In the genomic region with DNA sequence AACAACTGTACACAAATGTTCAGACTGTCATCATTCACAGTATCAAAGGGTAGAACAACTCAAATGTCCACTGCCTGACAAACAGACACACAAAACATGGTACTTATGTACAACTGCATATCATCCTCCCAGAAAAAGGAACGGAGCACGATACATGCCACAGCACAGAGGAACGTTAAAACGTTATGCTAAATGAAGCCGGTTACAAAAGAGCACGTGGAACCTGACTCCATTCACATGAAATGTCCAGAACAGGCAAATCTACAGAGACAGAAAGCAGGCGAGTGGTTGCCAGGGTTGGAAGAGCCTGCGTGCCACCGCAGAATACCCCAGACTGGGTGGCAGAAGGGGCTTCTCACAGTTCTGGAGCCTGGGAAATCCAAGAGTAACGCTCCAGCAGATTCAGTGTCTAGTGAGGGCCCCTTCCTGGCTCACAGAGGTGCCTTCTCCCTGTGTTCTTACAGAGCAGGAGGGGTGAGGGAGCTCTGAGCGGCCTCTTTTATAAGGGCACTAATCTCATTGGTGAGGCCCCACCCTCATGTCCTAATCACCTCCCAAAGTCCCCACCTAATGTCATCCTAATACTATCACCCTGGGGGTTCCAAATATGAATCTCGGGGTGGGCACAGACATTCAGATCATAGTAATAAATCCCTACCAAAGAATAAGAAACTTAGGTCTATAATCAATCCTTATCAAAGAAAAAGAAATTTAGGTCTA, we compare ENCODE assay signal across 1 cellular context.
TF ChIP-seq lines count a peak whose summit lies in the region.

No MANE protein-coding gene starts in this region.

TF ChIP-seq in HepG2, 621 proteins besides CTCF, POLR2A, EP300 and RAD21 (continued from another document):
- TF ChIP-seq, protein P1, sequence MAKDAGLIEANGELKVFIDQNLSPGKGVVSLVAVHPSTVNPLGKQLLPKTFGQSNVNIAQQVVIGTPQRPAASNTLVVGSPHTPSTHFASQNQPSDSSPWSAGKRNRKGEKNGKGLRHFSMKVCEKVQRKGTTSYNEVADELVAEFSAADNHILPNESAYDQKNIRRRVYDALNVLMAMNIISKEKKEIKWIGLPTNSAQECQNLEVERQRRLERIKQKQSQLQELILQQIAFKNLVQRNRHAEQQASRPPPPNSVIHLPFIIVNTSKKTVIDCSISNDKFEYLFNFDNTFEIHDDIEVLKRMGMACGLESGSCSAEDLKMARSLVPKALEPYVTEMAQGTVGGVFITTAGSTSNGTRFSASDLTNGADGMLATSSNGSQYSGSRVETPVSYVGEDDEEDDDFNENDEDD (CRISPR knock-in tag; IDR thresholded peaks at IDR 0.05; ENCODE audit: borderline replicate concordance): no peak
- TF ChIP-seq ZNF296 (CRISPR knock-in tag; conservative IDR thresholded peaks at IDR 0.05): no peak
- TF ChIP-seq RFXANK (CRISPR knock-in tag; IDR thresholded peaks at IDR 0.05): no peak
- 0 out of 2 replicates have a peak, but pooled peaks have one; percentile 55 for TF ChIP-seq ZNF879 (CRISPR knock-in tag; IDR thresholded peaks at IDR 0.05)
- TF ChIP-seq ZNF264 (CRISPR knock-in tag; IDR thresholded peaks at IDR 0.05): peak; percentile 99
